ENCODE assay signal across 11 cellular contexts in genomic region chr1:84406209-84406917, GRCh38. TPM values are rescaled to one million over a fixed set of nuclear protein-coding genes. Genes with fewer than 3 reads are reported as not detected.
DNase-seq lines count a peak whose midpoint lies in the region.
"Had no signal": no experiment of that assay in that cellular context is flagged by ENCODE, and none has a peak within 500 bp of the region (broad histone marks: within the 10 kb centered on the region; RNA-seq: fewer than 3 reads in every experiment).

No MANE protein-coding gene starts in this region.

- H3K4me2 ChIP-seq in GM23248 (ENCODE audit: unreplicated experiment), result no peak overlapping the region

- in situ Hi-C loops in GM23248 (cut with MboI), result no loop called here

- H3K9me2 ChIP-seq in GM23248 (ENCODE audit: insufficient read depth), result no peaks in the 10 kb centered on the region

- no peaks in the 10 kb centered on the region for H3F3A ChIP-seq in GM23248 (ENCODE audit: insufficient read depth)

- 97 to 100% methylated on average over 2 of the region's 2 CpGs for WGBS in GM23248 (ENCODE audit: low coverage in 1 of 2, low lambda C conversion rate in 2 of 2, missing lambda C conversion rate in 2 of 2), 2 experiments

- H3K27ac ChIP-seq in GM23248 (no peak overlapping the region), caudate nucleus (ENCODE audit: low read depth, low read length) (peak overlapping the region; percentile 49)
- H3K27ac ChIP-seq: skin epidermis had no signal

- H3K79me2 ChIP-seq in GM23248 (ENCODE audit: insufficient read depth), result no peaks in the 10 kb centered on the region

- H3K4me3 ChIP-seq in GM23248, result no peak overlapping the region
- H3K4me3 ChIP-seq: skin epidermis had no signal

- no peaks in the 10 kb centered on the region for H3K9me3 ChIP-seq in GM23248 (ENCODE audit: low read depth)

- H3K9ac ChIP-seq in GM23248, result no peak overlapping the region

- DNase-seq in GM23248, result peak; percentile 61
- peak; percentile 67 for DNase-seq in NCI-H226
- peak in 12 of 61 donors; percentile 2 to 80 (median 7) for DNase-seq in caudate nucleus (lab: John Stamatoyannopoulos, UW)
- DNase-seq in myocyte (ENCODE audit: low read depth), result peak; percentile 14
- DNase-seq in UCSD-AML1 (lab: John Stamatoyannopoulos, UW; ENCODE audit: unreplicated experiment), result no peak
- no peak for DNase-seq in NCI-H1092 treated with DMSO at 0.1 percent for 48 hours (lab: John Stamatoyannopoulos, UW)
- no peak for DNase-seq in SKM-1 (lab: John Stamatoyannopoulos, UW; ENCODE audit: unreplicated experiment)
- no peak for DNase-seq in ecto neural progenitor cell (ENCODE audit: low spot score)
- DNase-seq: activated CD4-positive, alpha-beta memory T cell treated with anti-CD3 and anti-CD28 coated beads, Interleukin-2, amount 10 ng/mL, durations not matched to agents 7 days and 5 days; CD4-positive, alpha-beta T cell had no signal

- no peaks in the 10 kb centered on the region for H3K27me3 ChIP-seq in GM23248 (replicated peaks; ENCODE audit: insufficient read depth)

- no peaks in the 10 kb centered on the region for H4K20me1 ChIP-seq in GM23248 (ENCODE audit: insufficient read depth)

- no peak overlapping the region for H2AFZ ChIP-seq in GM23248

- H3K4me1 ChIP-seq in GM23248 (ENCODE audit: insufficient read depth), result peaks cover 10% of the 10 kb centered on the region

- H3K36me3 ChIP-seq in GM23248 (ENCODE audit: low read depth), result no peaks in the 10 kb centered on the region

RNA-seq across cellular contexts. Expression of gene DNASE2B, which starts 8.1 kb away (rescaled TPM):
- not detected in 2 replicates for total RNA-seq in GM23248 (2014; rRNA removed; shearing (Covaris generic))
- not detected in 2 replicates for polyA plus RNA-seq in GM23248 (2016; fragmentation: Nextera tagmentation; extraction: Ambion mirVana)
- total RNA-seq in myocyte, result not detected in 2 replicates
- not detected for polyA plus RNA-seq in myocyte (2012)
- total RNA-seq: activated CD4-positive, alpha-beta memory T cell treated with anti-CD3 and anti-CD28 coated beads, Interleukin-2, amount 10 ng/mL, durations not matched to agents 7 days and 5 days; CD4-positive, alpha-beta T cell had no signal

Comparison
In these comparisons a context has a peak if more than half of its experiments do, and no peak if none do; other contexts are left out.
1. DNase-seq: peak in GM23248 (single experiment), NCI-H226 (single experiment) and myocyte (single experiment); none in UCSD-AML1 (single experiment), NCI-H1092 treated with DMSO at 0.1 percent for 48 hours (single experiment), SKM-1 (single experiment) and ecto neural progenitor cell (single experiment).